ENCODE assay signal across 24 cellular contexts in the genomic region with DNA sequence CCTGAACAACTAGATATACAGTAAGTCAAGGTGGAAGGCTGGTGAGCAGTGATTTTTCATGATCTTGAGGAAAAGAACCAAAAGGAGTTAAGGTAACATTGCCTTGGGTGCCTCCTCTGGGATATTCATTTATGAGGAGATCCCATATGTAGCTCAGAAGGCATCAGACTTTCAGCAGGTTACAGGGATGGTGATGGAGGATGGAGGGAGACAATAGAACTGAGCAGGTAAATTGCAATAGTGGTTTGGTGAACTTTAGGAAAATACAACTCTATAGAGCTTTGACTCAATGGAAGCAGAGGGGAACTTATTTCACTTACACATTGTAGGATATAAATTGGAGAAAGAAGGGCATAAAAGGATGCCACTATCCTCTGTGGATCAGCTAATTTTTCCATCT.
DNase-seq lines count a peak whose midpoint lies in the region; ATAC-seq, FAIRE-seq and TF ChIP-seq lines count a peak whose summit lies in the region.
"Had no signal": no experiment of that assay in that cellular context is flagged by ENCODE, and none has a peak within 500 bp of the region (broad histone marks: within the 10 kb centered on the region; RNA-seq: fewer than 3 reads in every experiment).

No MANE protein-coding gene starts in this region.

- no peak for TF ChIP-seq CTCF in H9 (conservative IDR thresholded peaks at IDR 0.05)
- no peak for TF ChIP-seq CTCF in H1 (IDR thresholded peaks at IDR 0.05; ENCODE audit: control extremely low read depth in 1 of 3, insufficient read depth in 1 of 3, low read depth in 1 of 3, low read length in 3 of 3)
- no peak for TF ChIP-seq CTCF in uterus (IDR thresholded peaks at IDR 0.05)

- no peak overlapping the region for H2AFZ ChIP-seq in H9 (ENCODE audit: low read length)
- H2AFZ ChIP-seq in H1 (ENCODE audit: low read length) = no peak overlapping the region

- H2AK5ac ChIP-seq in H9 (ENCODE audit: insufficient read length, low read length) = peak overlapping the region; percentile 72
- no peak overlapping the region for H2AK5ac ChIP-seq in H1 (ENCODE audit: low read depth, low read length)

- H4K5ac ChIP-seq in H9 (ENCODE audit: insufficient read length, low read depth, low read length) = no peak overlapping the region
- peak overlapping the region; percentile 51 for H4K5ac ChIP-seq in H1 (ENCODE audit: insufficient read length, low read depth, low read length)

- H3K4ac ChIP-seq in H9 (ENCODE audit: low read depth, low read length) (no peak overlapping the region), H1 (replicated peaks; ENCODE audit: insufficient read length, low read depth, low read length) (no peak overlapping the region)

- ATAC-seq in right cardiac atrium (no peak), HG02798 (IDR thresholded peaks at IDR 0.05; ENCODE audit: poor library complexity, unreplicated experiment) (no peak)
- ATAC-seq: A549, GM12878 had no signal

- no peak overlapping the region for H2BK15ac ChIP-seq in H9 (ENCODE audit: low read depth, low read length)
- no peak overlapping the region for H2BK15ac ChIP-seq in H1 (ENCODE audit: low read length)

- no peaks in the 10 kb centered on the region for H3K27me3 Mint-ChIP-seq in H9 (ENCODE audit: low read depth)
- H3K27me3 Mint-ChIP-seq: CD4-positive, alpha-beta T cell; CD8-positive, alpha-beta memory T cell had no signal

- CTCF ChIA-PET in H1 (lab: Charles Lee; ENCODE audit: partially characterized antibody) = interaction anchor here (0.6 kb wide), 1 partner anchor 1583 kb away, joined by 3 read pairs; no protein-coding TSS in a partner anchor

- 0 out of 5 replicates have a peak overlapping the region, but pooled peaks of 1 of the 2 experiments have one; percentile 2 for H3K4me3 Mint-ChIP-seq in H9
- H3K4me3 Mint-ChIP-seq: CD14-positive monocyte; CD4-positive, alpha-beta T cell; CD8-positive, alpha-beta memory T cell had no signal

- TF ChIP-seq RAD21 in H1 (IDR thresholded peaks at IDR 0.05 in 1 of 2, conservative IDR thresholded peaks at IDR 0.05 in 1 of 2; ENCODE audit: low read depth in 2 of 2, low read length in 2 of 2) = no peak

- H3K18ac ChIP-seq in H9 (ENCODE audit: insufficient read length, low read depth, low read length) = no peak overlapping the region
- H3K18ac ChIP-seq in H1 (ENCODE audit: extremely low read depth, low read length) = peak overlapping the region; percentile 27

- H3T11ph ChIP-seq in H9 (ENCODE audit: low read length) = no peak overlapping the region

- peaks cover 16 to 19% of the 10 kb centered on the region in 2 experiments for H3K4me1 Mint-ChIP-seq in H9
- H3K4me1 Mint-ChIP-seq: CD8-positive, alpha-beta memory T cell had no signal

- peaks cover 10 to 44% (median 19%) of the 10 kb centered on the region in 3 experiments for H3K36me3 Mint-ChIP-seq in H9 (ENCODE audit: insufficient read depth in 1 of 3, low read depth in 3 of 3)
- H3K36me3 Mint-ChIP-seq: CD14-positive monocyte; CD8-positive, alpha-beta memory T cell had no signal

- no peak overlapping the region for H2BK120ac ChIP-seq in H9 (ENCODE audit: low read depth, low read length, poor library complexity, severe bottlenecking)
- H2BK120ac ChIP-seq in H1 (replicated peaks; ENCODE audit: low read depth, low read length) = peak overlapping the region; percentile 88

- H3K9ac ChIP-seq in H9 (ENCODE audit: extremely low read depth, insufficient read length, low read length) = no peak overlapping the region
- no peak overlapping the region for H3K9ac ChIP-seq in HUES64 (ENCODE audit: low read depth, low read length)
- H3K9ac ChIP-seq in H1 (replicated peaks in 1 of 4; ENCODE audit: extremely low read depth in 1 of 4, low read depth in 3 of 4, low read length in 3 of 4) = no peak overlapping the region
- H3K9ac ChIP-seq: BLaER1 treated with 17β-estradiol and CSF1 and Interleukin-3, amounts not matched to agents 10 nM and 100 nM had no signal

- H3K27me3 ChIP-seq in H9 (ENCODE audit: insufficient read depth, low read length) = no peaks in the 10 kb centered on the region
- no peaks in the 10 kb centered on the region for H3K27me3 ChIP-seq in HUES64 (ENCODE audit: insufficient read depth, low read length)
- no peaks in the 10 kb centered on the region for H3K27me3 ChIP-seq in H1 (replicated peaks in 1 of 4; ENCODE audit: control insufficient read depth in 3 of 4, extremely low read depth in 1 of 4, insufficient read depth in 3 of 4, low read length in 3 of 4)
- H3K27me3 ChIP-seq in right cardiac atrium (ENCODE audit: control insufficient read depth, insufficient read depth) = no peaks in the 10 kb centered on the region
- H3K27me3 ChIP-seq in uterus = no peaks in the 10 kb centered on the region
- H3K27me3 ChIP-seq: BE2C; BLaER1 treated with 17β-estradiol and CSF1 and Interleukin-3, amounts not matched to agents 10 nM and 100 nM had no signal

- H3K79me1 ChIP-seq in H9 (ENCODE audit: insufficient read depth, low read depth, low read length, poor library complexity, severe bottlenecking) = no peaks in the 10 kb centered on the region
- H3K79me1 ChIP-seq in H1 (ENCODE audit: low read depth, low read length) = no peaks in the 10 kb centered on the region

- H3K23ac ChIP-seq in H9 (ENCODE audit: insufficient read length, low read depth, low read length) (no peak overlapping the region), H1 (ENCODE audit: insufficient read length) (no peak overlapping the region)

- no peak overlapping the region for H2BK12ac ChIP-seq in H9 (ENCODE audit: insufficient read length, low read depth, low read length)
- H2BK12ac ChIP-seq in H1 (ENCODE audit: low read depth, low read length) = no peak overlapping the region

- H4K20me1 ChIP-seq in H9 (ENCODE audit: control insufficient read depth, insufficient read depth, insufficient read length) (no peaks in the 10 kb centered on the region), H1 (replicated peaks in 1 of 2; ENCODE audit: control insufficient read depth in 1 of 2, insufficient read depth in 2 of 2, low read length in 2 of 2) (no peaks in the 10 kb centered on the region)
- H4K20me1 ChIP-seq: BLaER1 treated with 17β-estradiol and CSF1 and Interleukin-3, amounts not matched to agents 10 nM and 100 nM had no signal

- intact Hi-C loops in right cardiac atrium (cut with DNase I) = no loop called here
- intact Hi-C loops in uterus (cut with DNase I; ENCODE audit: low total_unique reads) = no loop called here

- H3K4me2 ChIP-seq in H9 (ENCODE audit: insufficient read depth, insufficient read length, low read length) = peak overlapping the region; percentile 32
- no peak overlapping the region for H3K4me2 ChIP-seq in H1 (ENCODE audit: insufficient read depth in 1 of 2, low read depth in 2 of 2, low read length in 2 of 2)
- H3K4me2 ChIP-seq: A549; BLaER1 treated with 17β-estradiol and CSF1 and Interleukin-3, amounts not matched to agents 10 nM and 100 nM had no signal

- H3K9me3 Mint-ChIP-seq in H9 = peaks cover 24 to 33% of the 10 kb centered on the region in 2 experiments
- H3K9me3 Mint-ChIP-seq: CD4-positive, alpha-beta T cell had no signal

- H4K8ac ChIP-seq in H9 (replicated peaks; ENCODE audit: insufficient read length, low read depth, low read length) (no peak overlapping the region), H1 (ENCODE audit: extremely low read depth, insufficient read depth, low read length) (no peak overlapping the region)

- H3K4me3 ChIP-seq in HUES64 (ENCODE audit: low read length) (no peak overlapping the region), H1 (ENCODE audit: extremely low read depth in 1 of 4, insufficient read depth in 2 of 4, low read depth in 3 of 4, low read length in 4 of 4) (no peak overlapping the region; a peak in 1 of 8 replicates), right cardiac atrium (ENCODE audit: low read length) (no peak overlapping the region), uterus (no peak overlapping the region)
- H3K4me3 ChIP-seq: A549; BLaER1 treated with 17β-estradiol and CSF1 and Interleukin-3, amounts not matched to agents 10 nM and 100 nM; GM12878 had no signal

- TF ChIP-seq POLR2A in H1 (IDR thresholded peaks at IDR 0.05; ENCODE audit: control extremely low read depth in 1 of 2, low read depth in 2 of 2, low read length in 2 of 2) (no peak), uterus (IDR thresholded peaks at IDR 0.05) (no peak)

- H3K36me3 ChIP-seq in HUES64 (ENCODE audit: insufficient read depth, low read length) (no peaks in the 10 kb centered on the region), H1 (ENCODE audit: control insufficient read depth in 2 of 4, insufficient read depth in 4 of 4, low read length in 3 of 4) (no peaks in the 10 kb centered on the region), uterus (no peaks in the 10 kb centered on the region)
- H3K36me3 ChIP-seq: BE2C; BLaER1 treated with 17β-estradiol and CSF1 and Interleukin-3, amounts not matched to agents 10 nM and 100 nM had no signal

- H3K79me2 ChIP-seq in H9 (ENCODE audit: insufficient read depth, low read length) = no peaks in the 10 kb centered on the region
- H3K79me2 ChIP-seq in H1 (ENCODE audit: control insufficient read depth in 1 of 2, insufficient read depth in 2 of 2, low read length in 2 of 2) = no peaks in the 10 kb centered on the region

- H3K27ac ChIP-seq in H9 (ENCODE audit: insufficient read length, low read depth, low read length) (peak overlapping the region; percentile 74), HUES64 (ENCODE audit: low read depth, low read length) (peak overlapping the region; percentile 67), H1 (ENCODE audit: low read depth, low read length) (no peak overlapping the region), right cardiac atrium (ENCODE audit: low read length) (no peak overlapping the region), uterus (no peak overlapping the region)
- H3K27ac ChIP-seq: A549; BLaER1 treated with 17β-estradiol and CSF1 and Interleukin-3, amounts not matched to agents 10 nM and 100 nM had no signal

- H2BK20ac ChIP-seq in H9 (ENCODE audit: low read depth, low read length, poor library complexity, severe bottlenecking) (no peak overlapping the region), H1 (ENCODE audit: low read length) (peak overlapping the region; percentile 94)

- H3K23me2 ChIP-seq in H9 (ENCODE audit: insufficient read length, low read depth, low read length, poor library complexity, severe bottlenecking) = no peaks in the 10 kb centered on the region
- H3K23me2 ChIP-seq in H1 (ENCODE audit: low read depth, low read length) = no peaks in the 10 kb centered on the region

- DNase-seq in H9 = no peak
- DNase-seq in H1 (ENCODE audit: low read depth in 1 of 2, low spot score in 2 of 2) = no peak
- DNase-seq in right cardiac atrium = no peak
- DNase-seq in NCI-H187 (lab: John Stamatoyannopoulos, UW) = no peak
- no peak for DNase-seq in uterus
- DNase-seq: 8988T; ACHN; AML-193; BE2C; CD4-positive, alpha-beta T cell; CD8-positive, alpha-beta memory T cell; DMS 273 treated with DMSO at 0.1 percent for 48 hours; DMS79; EL; GDM1; HCEC 1CT had no signal

- H3K9me3 ChIP-seq in H9 (ENCODE audit: control insufficient read depth, low read depth, low read length) (no peaks in the 10 kb centered on the region), HUES64 (ENCODE audit: insufficient read depth, low read depth, low read length) (no peaks in the 10 kb centered on the region), H1 (ENCODE audit: insufficient read depth in 2 of 2, low read depth in 1 of 2, low read length in 1 of 2) (0 out of 4 replicates have a peak, but pooled peaks cover 0 to 3% of the 10 kb centered on the region in 2 experiments), right cardiac atrium (ENCODE audit: control insufficient read depth, low read length) (no peaks in the 10 kb centered on the region), uterus (no peaks in the 10 kb centered on the region)
- H3K9me3 ChIP-seq: A549, BE2C had no signal

- TF ChIP-seq EP300 in H1 (IDR thresholded peaks at IDR 0.05; ENCODE audit: borderline replicate concordance in 1 of 2, low read depth in 2 of 2, low read length in 2 of 2) = no peak

- POLR2A ChIA-PET in H1 (lab: Charles Lee; ENCODE audit: partially characterized antibody) = no interaction called here

- H3K56ac ChIP-seq in H9 (ENCODE audit: insufficient read length, low read depth, low read length) = no peak overlapping the region
- no peak overlapping the region for H3K56ac ChIP-seq in H1 (replicated peaks; ENCODE audit: insufficient read length, low read depth, low read length)

- peaks cover 2% of the 10 kb centered on the region; the same call in 1 of the 2 replicates for H3K4me1 ChIP-seq in H9 (ENCODE audit: insufficient read depth, low read length)
- peaks cover 19% of the 10 kb centered on the region for H3K4me1 ChIP-seq in HUES64 (ENCODE audit: insufficient read depth, low read length)
- peaks cover 0 to 15% (median 0%) of the 10 kb centered on the region in 4 experiments; a peak in 1 of 7 replicates for H3K4me1 ChIP-seq in H1 (replicated peaks in 1 of 4; ENCODE audit: control insufficient read depth in 3 of 4, insufficient read depth in 4 of 4, low read length in 3 of 4)
- H3K4me1 ChIP-seq in right cardiac atrium (ENCODE audit: control insufficient read depth, insufficient read depth, low read length) = no peaks in the 10 kb centered on the region
- no peaks in the 10 kb centered on the region for H3K4me1 ChIP-seq in uterus
- H3K4me1 ChIP-seq: A549 had no signal

- H2BK5ac ChIP-seq in H9 (ENCODE audit: insufficient read length, low read length) (no peak overlapping the region), H1 (ENCODE audit: low read depth, low read length) (peak overlapping the region; percentile 82; the same call in 1 of the 2 replicates)

- H3K14ac ChIP-seq in H9 (ENCODE audit: insufficient read depth, low read length) = no peak overlapping the region
- no peak overlapping the region for H3K14ac ChIP-seq in H1 (ENCODE audit: insufficient read length)

- H4K91ac ChIP-seq in H9 (ENCODE audit: insufficient read length, low read depth, low read length) (no peak overlapping the region), H1 (replicated peaks; ENCODE audit: insufficient read length, low read length) (peak overlapping the region; percentile 86)

- no peak for FAIRE-seq in H1 (lab: Jason Lieb, UNC)
- FAIRE-seq: A549, D721Med, GM12878, H54 had no signal

- H3K27ac Mint-ChIP-seq in H9 = peak overlapping the region; percentile 8 to 79 (median 79); a peak in 5 of 7 replicates
- H3K27ac Mint-ChIP-seq: CD4-positive, alpha-beta T cell; CD8-positive, alpha-beta memory T cell had no signal

Comparison
In these comparisons a context has a peak if more than half of its experiments do, and no peak if none do; other contexts are left out.
1. H3K27ac ChIP-seq: peak in H9 (single experiment) and HUES64 (single experiment); none in H1 (single experiment), right cardiac atrium (single experiment) and uterus (0 of 2).